1 cellular context compared by ENCODE assay signal in the genomic region with DNA sequence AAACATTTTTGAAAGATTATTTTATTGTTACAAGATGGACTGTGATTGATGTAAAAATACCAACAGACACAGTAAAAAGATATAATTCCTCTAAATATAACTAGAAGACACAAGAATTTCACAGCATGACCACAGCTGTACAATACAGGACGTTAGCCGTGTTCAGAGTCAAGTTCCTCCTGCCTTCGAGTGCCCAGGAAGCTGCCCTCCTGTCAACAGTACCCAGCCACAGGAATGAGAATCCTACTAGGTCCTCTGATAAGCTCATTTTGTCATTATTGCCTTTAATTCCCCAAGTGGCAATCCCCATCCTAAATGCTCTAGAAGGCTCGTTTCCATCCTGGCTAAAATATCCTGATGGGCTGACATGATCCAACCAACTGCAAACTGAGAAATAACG.
A peak's percentile ranks its signal among the peaks of the same experiment; 100 is the strongest.
TF ChIP-seq lines count a peak whose summit lies in the region.

No MANE protein-coding gene starts in this region.

TF ChIP-seq in K562, 482 proteins besides CTCF, POLR2A, EP300 and RAD21 (continued from another document):
- TF ChIP-seq, protein P1, sequence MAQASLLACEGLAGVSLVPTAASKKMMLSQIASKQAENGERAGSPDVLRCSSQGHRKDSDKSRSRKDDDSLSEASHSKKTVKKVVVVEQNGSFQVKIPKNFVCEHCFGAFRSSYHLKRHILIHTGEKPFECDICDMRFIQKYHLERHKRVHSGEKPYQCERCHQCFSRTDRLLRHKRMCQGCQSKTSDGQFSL (CRISPR knock-in tag; IDR thresholded peaks at IDR 0.05): 0 out of 2 replicates have a peak, but pooled peaks have one; percentile 1
- TF ChIP-seq, protein P1 (tag; IDR thresholded peaks at IDR 0.05): no peak
- TF ChIP-seq TBP (optimal IDR thresholded peaks at IDR 0.05; ENCODE audit: low read depth, low read length): no peak
TF ChIP-seq in K562: peak in this region for 1.
